12 cellular contexts compared by ENCODE assay signal in genomic region chr10:60717852-60718251, GRCh38.
DNase-seq lines count a peak whose midpoint lies in the region; ATAC-seq and TF ChIP-seq lines count a peak whose summit lies in the region.
"Had no signal": no experiment of that assay in that cellular context is flagged by ENCODE, and none has a peak within 500 bp of the region (broad histone marks: within the 10 kb centered on the region; RNA-seq: fewer than 3 reads in every experiment).

No MANE protein-coding gene starts in this region.

- H3K27me3 ChIP-seq in dorsolateral prefrontal cortex: no peaks in the 10 kb centered on the region

- intact Hi-C loops in dorsolateral prefrontal cortex (cut with DNase I): no loop called here

- no peak overlapping the region for H3K27ac ChIP-seq in dorsolateral prefrontal cortex
- H3K27ac ChIP-seq: GM23248 had no signal

- no peaks in the 10 kb centered on the region for H3K9me3 Mint-ChIP-seq in central memory CD8-positive, alpha-beta T cell

- no peaks in the 10 kb centered on the region for H3K36me3 Mint-ChIP-seq in central memory CD8-positive, alpha-beta T cell (ENCODE audit: insufficient read depth)

- no peak overlapping the region for H3K4me3 ChIP-seq in dorsolateral prefrontal cortex
- H3K4me3 ChIP-seq: GM23248 had no signal

- peak overlapping the region; percentile 44 for H3K27ac Mint-ChIP-seq in central memory CD8-positive, alpha-beta T cell (ENCODE audit: low read depth)
- H3K27ac Mint-ChIP-seq: naive thymus-derived CD8-positive, alpha-beta T cell had no signal

- CTCF ChIA-PET in GM10248 (lab: Yijun Ruan, JAX): interaction anchor here (1.5 to 2.2 kb wide), 3 partner anchors 11 to 617 kb away, joined by 3 to 11 read pairs (median 3); no protein-coding TSS in a partner anchor

- DNase-seq in central memory CD8-positive, alpha-beta T cell (ENCODE audit: low spot score in 2 of 2): no peak
- DNase-seq in islet precursor cell (no peak), dorsolateral prefrontal cortex (no peak), GM10248 (ENCODE audit: extremely low spot score) (no peak), GM19238 (ENCODE audit: insufficient read length, low spot score) (no peak)
- DNase-seq: DND-41; GM23248; naive thymus-derived CD8-positive, alpha-beta T cell; small intestine had no signal

- H3K4me3 Mint-ChIP-seq in central memory CD8-positive, alpha-beta T cell: no peak overlapping the region
- H3K4me3 Mint-ChIP-seq: naive thymus-derived CD8-positive, alpha-beta T cell had no signal

- H3K27me3 Mint-ChIP-seq in central memory CD8-positive, alpha-beta T cell: no peaks in the 10 kb centered on the region

- H3K4me1 Mint-ChIP-seq in central memory CD8-positive, alpha-beta T cell: peaks cover 43% of the 10 kb centered on the region

- TF ChIP-seq CTCF in dorsolateral prefrontal cortex (IDR thresholded peaks at IDR 0.05 in 54 of 56, conservative IDR thresholded peaks at IDR 0.05 in 2 of 56; ENCODE audit: low read depth in 1 of 56, partially characterized antibody in 56 of 56): no peak
- TF ChIP-seq CTCF in GM10248 (IDR thresholded peaks at IDR 0.05; ENCODE audit: control extremely low read depth, extremely low read depth, low read depth, missing control alignments): no peak

- POLR2A ChIA-PET in GM10248 (lab: Yijun Ruan, JAX): no interaction called here

- ATAC-seq in GM18873 (IDR thresholded peaks at IDR 0.05; ENCODE audit: low FRiP score, unreplicated experiment): peak; percentile 72
- peak; percentile 88 for ATAC-seq in GM21576 (IDR thresholded peaks at IDR 0.05; ENCODE audit: unreplicated experiment)
- peak; percentile 86 for ATAC-seq in HG03103 (IDR thresholded peaks at IDR 0.05; ENCODE audit: low read depth, unreplicated experiment)
- ATAC-seq in central memory CD8-positive, alpha-beta T cell (replicated peaks; ENCODE audit: extremely low read depth, poor library complexity, severe bottlenecking): no peak
